ENCODE assay signal across 12 cellular contexts in the genomic region with DNA sequence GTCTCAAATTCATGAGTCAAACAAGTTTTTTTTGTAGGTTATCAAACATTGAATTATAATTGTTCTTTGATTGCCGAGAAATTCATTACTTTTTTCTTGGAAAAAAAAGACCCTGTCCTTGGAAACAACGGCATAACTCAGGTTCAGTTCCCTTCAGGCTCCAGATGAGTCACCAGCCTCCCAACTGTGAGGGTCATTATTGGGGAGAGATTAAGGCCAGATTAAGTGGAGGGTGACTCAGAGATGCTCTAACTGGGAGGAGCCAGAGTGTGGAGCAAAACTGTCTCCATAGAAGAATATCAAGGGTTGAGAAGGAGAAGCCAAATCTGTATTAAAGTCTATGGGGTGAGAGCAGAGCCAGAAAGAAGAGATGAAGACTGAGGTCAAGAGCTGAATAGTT.
DNase-seq lines count a peak whose midpoint lies in the region; ATAC-seq and TF ChIP-seq lines count a peak whose summit lies in the region.
"Had no signal": no experiment of that assay in that cellular context is flagged by ENCODE, and none has a peak within 500 bp of the region (broad histone marks: within the 10 kb centered on the region; RNA-seq: fewer than 3 reads in every experiment).

No MANE protein-coding gene starts in this region.

- ATAC-seq in GM18505 (IDR thresholded peaks at IDR 0.05; ENCODE audit: unreplicated experiment) = no peak
- ATAC-seq in HG02623 (IDR thresholded peaks at IDR 0.05; ENCODE audit: unreplicated experiment) = no peak
- ATAC-seq: psoas muscle had no signal

- no peak for TF ChIP-seq POLR2A in GM18505 (IDR thresholded peaks at IDR 0.05; ENCODE audit: borderline replicate concordance, extremely low read depth, insufficient read depth, insufficient read length)

- peak; percentile 66 for DNase-seq in EH (ENCODE audit: low read depth)
- peak; percentile 47 for DNase-seq in NCI-H146 (lab: John Stamatoyannopoulos, UW)
- peak; percentile 46 for DNase-seq in amniotic epithelial cell (ENCODE audit: low read depth)
- peak; percentile 71 for DNase-seq in islet precursor cell
- DNase-seq in activated T-cell treated with anti-CD3 and anti-CD28 coated beads, Interleukin-2, amount 50 U/mL, for 48 hours = no peak
- DNase-seq in retina = no peak
- DNase-seq: activated CD4-positive, alpha-beta T cell treated with anti-CD3 and anti-CD28 coated beads, Interleukin-2, amount 10 ng/mL, durations not matched to agents 24 days and 14 days; MM.1S; psoas muscle; SW 1271 had no signal

Comparison
In these comparisons a context has a peak if more than half of its experiments do, and no peak if none do; other contexts are left out.
1. DNase-seq: peak in EH (single experiment), NCI-H146 (single experiment), amniotic epithelial cell (single experiment) and islet precursor cell (single experiment); none in activated T-cell treated with anti-CD3 and anti-CD28 coated beads, Interleukin-2, amount 50 U/mL, for 48 hours (0 of 2) and retina (single experiment).